In genomic region chr9:112555091-112555643, GRCh38 we compare ENCODE assay signal across 14 cellular contexts.
"Had no signal": no experiment of that assay in that cellular context is flagged by ENCODE, and none has a peak within 500 bp of the region (broad histone marks: within the 10 kb centered on the region; RNA-seq: fewer than 3 reads in every experiment).

No MANE protein-coding gene starts in this region.

- H3K27me3 ChIP-seq: brain microvascular endothelial cell, right atrium auricular region had no signal

- H3K4me3 Mint-ChIP-seq: activated naive CD8-positive, alpha-beta T cell; nephron; stimulated activated naive CD8-positive, alpha-beta T cell treated with anti-CD3 and anti-CD28 coated beads, Interleukin-15, Interleukin-2, amounts not matched to agents 100 ng/mL and 50 ng/mL, for 24 hours; T-helper 2 cell treated with Interferon-gamma antibody and Interleukin-4, amounts not matched to agents 5 μg/mL and 100 μg/mL, for 36 hours had no signal

- H3K9me3 Mint-ChIP-seq: nephron; stimulated activated naive CD8-positive, alpha-beta T cell treated with anti-CD3 and anti-CD28 coated beads, Interleukin-15, Interleukin-2, amounts not matched to agents 100 ng/mL and 50 ng/mL, for 24 hours; T-helper 2 cell treated with Interferon-gamma antibody and Interleukin-4, amounts not matched to agents 5 μg/mL and 100 μg/mL, for 36 hours had no signal

- H3K27me3 Mint-ChIP-seq: activated naive CD8-positive, alpha-beta T cell; stimulated activated naive CD8-positive, alpha-beta T cell treated with anti-CD3 and anti-CD28 coated beads, Interleukin-15, Interleukin-2, amounts not matched to agents 100 ng/mL and 50 ng/mL, for 24 hours had no signal

- H3K36me3 ChIP-seq: brain microvascular endothelial cell, right atrium auricular region had no signal

- H3K27ac Mint-ChIP-seq: activated naive CD8-positive, alpha-beta T cell; nephron; stimulated activated naive CD8-positive, alpha-beta T cell treated with anti-CD3 and anti-CD28 coated beads, Interleukin-15, Interleukin-2, amounts not matched to agents 100 ng/mL and 50 ng/mL, for 24 hours; T-helper 2 cell treated with Interferon-gamma antibody and Interleukin-4, amounts not matched to agents 5 μg/mL and 100 μg/mL, for 36 hours had no signal

- H3K9me3 ChIP-seq: right atrium auricular region had no signal

- FAIRE-seq: urothelium cell line had no signal

- DNase-seq: activated CD4-positive, alpha-beta T cell treated with anti-CD3 and anti-CD28 coated beads, Interleukin-2, amount 50 U/mL, for 1 hour; activated CD8-positive, alpha-beta memory T cell treated with anti-CD3 and anti-CD28 coated beads for 24 hours; activated gamma-delta T cell treated with Interleukin-2 at 50 U/mL for 16 hours; amygdala; effector CD8-positive, alpha-beta T cell; mesendoderm; nucleus accumbens had no signal

- H3K4me3 ChIP-seq: right atrium auricular region had no signal

- H3K27ac ChIP-seq: brain microvascular endothelial cell, right atrium auricular region had no signal
